24 cellular contexts compared by ENCODE assay signal in genomic region chr3:166425021-166425420, GRCh38.
"Had no signal": no experiment of that assay in that cellular context is flagged by ENCODE, and none has a peak within 500 bp of the region (broad histone marks: within the 10 kb centered on the region; RNA-seq: fewer than 3 reads in every experiment).

No MANE protein-coding gene starts in this region.

- H3K4me1 ChIP-seq: stomach, suprapubic skin, testis, thyroid gland, tibial artery, tibial nerve, transverse colon, upper lobe of left lung, upper lobe of right lung, uterus, vagina had no signal

- FAIRE-seq: urothelium cell line had no signal

- H3K9me3 ChIP-seq: suprapubic skin, testis, thoracic aorta, thyroid gland, tibial artery, transverse colon, upper lobe of left lung, upper lobe of right lung, uterus, vagina had no signal

- H3K27me3 ChIP-seq: stomach, suprapubic skin, testis, thyroid gland, tibial artery, tibial nerve, transverse colon, upper lobe of left lung, upper lobe of right lung, uterus, vagina had no signal

- H3K4me3 ChIP-seq: stomach, suprapubic skin, testis, thoracic aorta, thyroid gland, tibial artery, tibial nerve, transverse colon, upper lobe of left lung, upper lobe of right lung, uterus, vagina had no signal

- H3K27ac ChIP-seq: stomach, suprapubic skin, testis, thoracic aorta, thyroid gland, tibial artery, tibial nerve, transverse colon, upper lobe of left lung, upper lobe of right lung, uterus, vagina had no signal

- H3K36me3 ChIP-seq: stomach, suprapubic skin, thoracic aorta, thyroid gland, tibial artery, tibial nerve, transverse colon, upper lobe of left lung, upper lobe of right lung, uterus, vagina had no signal

- DNase-seq: stimulated activated CD4-positive, alpha-beta T cell treated with anti-CD3 and anti-CD28 coated beads, Interleukin-2, amount 100 ng/mL, for 48 hours; stimulated activated CD4-positive, alpha-beta T cell treated with anti-CD3 and anti-CD28 coated beads, Interleukin-4, amount 100 ng/mL, for 1 hour; stimulated activated CD4-positive, alpha-beta T cell treated with anti-CD3 and anti-CD28 coated beads, Interleukin-4, amount 100 ng/mL, for 24 hours; stimulated activated CD4-positive, alpha-beta T cell treated with anti-CD3 and anti-CD28 coated beads, Interleukin-4, amount 100 ng/mL, for 4 hours; stimulated activated CD8-positive, alpha-beta memory T cell treated with anti-CD3 and anti-CD28 coated beads, Interleukin-4, amount 100 ng/mL, for 48 hours; stimulated activated naive B cell treated with anti-CD40 and anti-IgM and Interleukin-4, amounts not matched to agents 10 μg/mL and 1 μg/mL and 100 μg/mL, for 72 hours; stimulated activated naive CD4-positive, alpha-beta T cell; stimulated activated naive CD4-positive, alpha-beta T cell treated with Interleukin-2 at 50 U/mL for 16 hours; stimulated activated naive CD8-positive, alpha-beta T cell treated with anti-CD3 and anti-CD28 coated beads, Interleukin-15, amount 100 ng/mL, for 72 hours; stimulated activated naive CD8-positive, alpha-beta T cell treated with anti-CD3 and anti-CD28 coated beads, Interleukin-15, Interleukin-2, amounts not matched to agents 100 U/mL and 50 U/mL, for 24 hours; stomach; substantia nigra; testis; thyroid gland; tibial artery; transverse colon; upper lobe of left lung; upper lobe of right lung; uterus had no signal
